Comparison of ENCODE assay signal across 39 cellular contexts in the genomic region with DNA sequence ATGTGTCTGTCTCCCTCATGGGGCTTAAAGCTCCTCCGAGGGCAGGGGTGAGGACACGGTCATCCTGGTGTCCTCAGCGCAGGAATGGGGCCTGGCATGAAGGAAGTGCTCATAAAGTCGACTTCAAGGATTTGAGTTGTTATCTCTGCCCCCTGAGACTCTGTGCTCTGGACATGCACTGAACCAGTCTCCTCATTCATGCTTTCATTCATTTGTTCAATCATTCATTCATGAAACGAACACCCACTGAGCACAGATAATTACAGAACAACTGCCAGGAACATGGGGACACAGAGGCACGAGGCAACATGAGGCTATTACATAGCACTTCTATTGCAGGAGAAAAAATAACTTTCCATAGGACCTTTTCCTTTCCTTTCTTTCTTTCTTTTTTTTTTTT. TPM values are rescaled to one million over a fixed set of nuclear protein-coding genes. Genes with fewer than 3 reads are reported as not detected.
"Had no signal": no experiment of that assay in that cellular context is flagged by ENCODE, and none has a peak within 500 bp of the region (broad histone marks: within the 10 kb centered on the region; RNA-seq: fewer than 3 reads in every experiment).

No MANE protein-coding gene starts in this region.

- H3K9me3 Mint-ChIP-seq: activated B cell treated with CpG ODN at 0.5 μM for 24 hours; activated CD4-positive, alpha-beta memory T cell treated with anti-CD3 and anti-CD28 coated beads for 36 hours; activated CD4-positive, alpha-beta T cell treated with anti-CD3 and anti-CD28 coated beads, Interleukin-2, amount 10 ng/mL, durations not matched to agents 24 days and 14 days; activated CD8-positive, alpha-beta T cell treated with anti-CD3 and anti-CD28 coated beads for 36 hours; activated naive CD4-positive, alpha-beta T cell treated with anti-CD3 and anti-CD28 coated beads, Interleukin-2, amount 10 ng/mL, durations not matched to agents 7 days and 5 days; activated naive CD4-positive, alpha-beta T cell treated with anti-CD3 and anti-CD28 coated beads, Interleukin-2, amount 50 U/mL, for 24 hours; activated naive CD8-positive, alpha-beta T cell treated with anti-CD3 and anti-CD28 coated beads, Interleukin-2, amount 10 ng/mL, durations not matched to agents 7 days and 5 days; activated naive CD8-positive, alpha-beta T cell treated with anti-CD3 and anti-CD28 coated beads, Interleukin-2, amount 50 U/mL, for 24 hours; activated T-cell treated with anti-CD3 and anti-CD28 coated beads, Interleukin-2, amount 50 U/mL, for 4 hours; activated T-cell treated with anti-CD3 and anti-CD28 coated beads, Interleukin-2, amount 50 U/mL, for 72 hours; activated T-helper 1 cell treated with anti-CD3 and anti-CD28 coated beads, Interleukin-12 subunit alpha, Interleukin-12 subunit beta, Interleukin-2, Interleukin-4 antibody, amounts not matched to agents 30 ng/mL and 10 ng/mL and 1 ng/mL, durations not matched to agents 14 hours and 24 hours and 36 hours; activated T-helper 2 cell treated with anti-CD3 and anti-CD28 coated beads, Interferon-gamma antibody, Interleukin-2, Interleukin-4, amounts not matched to agents 10 μg/mL and 5 μg/mL and 100 μg/mL, durations not matched to agents 14 hours and 24 hours and 36 hours; central memory CD8-positive, alpha-beta T cell; T-helper 1 cell treated with Interleukin-12 subunit alpha and Interleukin-12 subunit beta and Interleukin-4 antibody, amounts not matched to agents 30 μg/mL and 1 μg/mL, for 36 hours; T-helper 2 cell treated with Interferon-gamma antibody and Interleukin-4, amounts not matched to agents 5 μg/mL and 100 μg/mL, for 36 hours had no signal

- H3K36me3 ChIP-seq: ascending aorta, cardiac muscle cell had no signal

- H3K4me3 Mint-ChIP-seq: activated B cell treated with CpG ODN at 0.5 μM for 24 hours; activated CD4-positive, alpha-beta memory T cell treated with anti-CD3 and anti-CD28 coated beads for 36 hours; activated CD4-positive, alpha-beta T cell treated with anti-CD3 and anti-CD28 coated beads, Interleukin-2, amount 10 ng/mL, durations not matched to agents 24 days and 14 days; activated CD8-positive, alpha-beta T cell treated with anti-CD3 and anti-CD28 coated beads for 36 hours; activated naive CD4-positive, alpha-beta T cell treated with anti-CD3 and anti-CD28 coated beads, Interleukin-2, amount 10 ng/mL, durations not matched to agents 7 days and 5 days; activated naive CD4-positive, alpha-beta T cell treated with anti-CD3 and anti-CD28 coated beads, Interleukin-2, amount 50 U/mL, for 24 hours; activated naive CD8-positive, alpha-beta T cell; activated naive CD8-positive, alpha-beta T cell treated with anti-CD3 and anti-CD28 coated beads, Interleukin-2, amount 10 ng/mL, durations not matched to agents 7 days and 5 days; activated naive CD8-positive, alpha-beta T cell treated with anti-CD3 and anti-CD28 coated beads, Interleukin-2, amount 50 U/mL, for 24 hours; activated T-cell treated with anti-CD3 and anti-CD28 coated beads, Interleukin-2, amount 50 U/mL, for 4 hours; activated T-helper 1 cell treated with anti-CD3 and anti-CD28 coated beads, Interleukin-12 subunit alpha, Interleukin-12 subunit beta, Interleukin-2, Interleukin-4 antibody, amounts not matched to agents 30 ng/mL and 10 ng/mL and 1 ng/mL, durations not matched to agents 14 hours and 24 hours and 36 hours; brain; central memory CD8-positive, alpha-beta T cell; T-helper 1 cell treated with Interleukin-12 subunit alpha and Interleukin-12 subunit beta and Interleukin-4 antibody, amounts not matched to agents 30 μg/mL and 1 μg/mL, for 36 hours; T-helper 2 cell treated with Interferon-gamma antibody and Interleukin-4, amounts not matched to agents 5 μg/mL and 100 μg/mL, for 36 hours had no signal

- H3K27me3 ChIP-seq: cardiac muscle cell had no signal

- H3K27ac ChIP-seq: ascending aorta, cardiac muscle cell, VCaP had no signal

- ATAC-seq: activated CD8-positive, alpha-beta T cell treated with anti-CD3 and anti-CD28 coated beads for 36 hours; activated naive CD8-positive, alpha-beta T cell treated with anti-CD3 and anti-CD28 coated beads, Interleukin-2, amount 50 U/mL, for 24 hours; activated T-cell treated with anti-CD3 and anti-CD28 coated beads, Interleukin-2, amount 50 U/mL, for 4 hours; activated T-cell treated with anti-CD3 and anti-CD28 coated beads, Interleukin-2, amount 50 U/mL, for 72 hours had no signal

- H3K27ac Mint-ChIP-seq: activated B cell treated with CpG ODN at 0.5 μM for 24 hours; activated CD4-positive, alpha-beta memory T cell treated with anti-CD3 and anti-CD28 coated beads for 36 hours; activated CD4-positive, alpha-beta T cell treated with anti-CD3 and anti-CD28 coated beads, Interleukin-2, amount 10 ng/mL, durations not matched to agents 24 days and 14 days; activated CD8-positive, alpha-beta T cell treated with anti-CD3 and anti-CD28 coated beads for 36 hours; activated naive CD4-positive, alpha-beta T cell treated with anti-CD3 and anti-CD28 coated beads, Interleukin-2, amount 10 ng/mL, durations not matched to agents 7 days and 5 days; activated naive CD4-positive, alpha-beta T cell treated with anti-CD3 and anti-CD28 coated beads, Interleukin-2, amount 50 U/mL, for 24 hours; activated naive CD8-positive, alpha-beta T cell; activated naive CD8-positive, alpha-beta T cell treated with anti-CD3 and anti-CD28 coated beads, Interleukin-2, amount 10 ng/mL, durations not matched to agents 7 days and 5 days; activated naive CD8-positive, alpha-beta T cell treated with anti-CD3 and anti-CD28 coated beads, Interleukin-2, amount 50 U/mL, for 24 hours; activated T-cell treated with anti-CD3 and anti-CD28 coated beads, Interleukin-2, amount 50 U/mL, for 72 hours; activated T-helper 1 cell treated with anti-CD3 and anti-CD28 coated beads, Interleukin-12 subunit alpha, Interleukin-12 subunit beta, Interleukin-2, Interleukin-4 antibody, amounts not matched to agents 30 ng/mL and 10 ng/mL and 1 ng/mL, durations not matched to agents 14 hours and 24 hours and 36 hours; activated T-helper 2 cell treated with anti-CD3 and anti-CD28 coated beads, Interferon-gamma antibody, Interleukin-2, Interleukin-4, amounts not matched to agents 10 μg/mL and 5 μg/mL and 100 μg/mL, durations not matched to agents 14 hours and 24 hours and 36 hours; T-helper 1 cell treated with Interleukin-12 subunit alpha and Interleukin-12 subunit beta and Interleukin-4 antibody, amounts not matched to agents 30 μg/mL and 1 μg/mL, for 36 hours; T-helper 2 cell treated with Interferon-gamma antibody and Interleukin-4, amounts not matched to agents 5 μg/mL and 100 μg/mL, for 36 hours had no signal

- FAIRE-seq: bronchial epithelial cell, TTC549 had no signal

- H3K4me1 ChIP-seq: ascending aorta had no signal

- DNase-seq: activated B cell treated with CpG ODN at 0.5 μM for 24 hours; activated CD4-positive, alpha-beta memory T cell treated with anti-CD3 and anti-CD28 coated beads for 36 hours; activated CD4-positive, alpha-beta T cell treated with anti-CD3 and anti-CD28 coated beads, Interleukin-2, amount 10 ng/mL, durations not matched to agents 24 days and 14 days; activated CD4-positive, alpha-beta T cell treated with anti-CD3 and anti-CD28 coated beads, Interleukin-2, amount 50 U/mL, for 1 hour; activated CD4-positive, alpha-beta T cell treated with anti-CD3 and anti-CD28 coated beads, Interleukin-2, amount 50 U/mL, for 4 hours; activated CD4-positive, CD25-positive, alpha-beta regulatory T cell treated with anti-CD3 and anti-CD28 coated beads, Interleukin-2, amount 50 U/mL, for 72 hours; activated CD8-positive, alpha-beta memory T cell treated with anti-CD3 and anti-CD28 coated beads, Interleukin-2, amount 50 U/mL, for 4 hours; activated CD8-positive, alpha-beta T cell treated with anti-CD3 and anti-CD28 coated beads for 36 hours; activated effector memory CD4-positive, alpha-beta T cell treated with Interleukin-2 at 50 U/mL for 16 hours; activated gamma-delta T cell; activated naive CD4-positive, alpha-beta T cell treated with anti-CD3 and anti-CD28 coated beads, Interleukin-2, amount 10 ng/mL, durations not matched to agents 7 days and 5 days; activated naive CD4-positive, alpha-beta T cell treated with Interleukin-2 at 50 U/mL for 16 hours; activated naive CD8-positive, alpha-beta T cell treated with anti-CD3 and anti-CD28 coated beads, Interleukin-2, amount 10 ng/mL, durations not matched to agents 7 days and 5 days; activated naive CD8-positive, alpha-beta T cell treated with anti-CD3 and anti-CD28 coated beads, Interleukin-2, amount 50 U/mL, for 24 hours; activated T-cell treated with anti-CD3 and anti-CD28 coated beads for 4 hours; activated T-cell treated with anti-CD3 and anti-CD28 coated beads, Interleukin-2, amount 50 U/mL, for 1 hour; activated T-cell treated with anti-CD3 and anti-CD28 coated beads, Interleukin-2, amount 50 U/mL, for 4 hours; activated T-cell treated with anti-CD3 and anti-CD28 coated beads, Interleukin-2, amount 50 U/mL, for 72 hours; amygdala; anterior cingulate cortex; caudate nucleus; cerebellar nuclear complex; SW 1271; T-helper 1 cell; T-helper 2 cell; T-helper 9 cell had no signal

- H3K4me3 ChIP-seq: ascending aorta, cardiac muscle cell had no signal

- H3K36me3 Mint-ChIP-seq: activated naive CD4-positive, alpha-beta T cell treated with anti-CD3 and anti-CD28 coated beads, Interleukin-2, amount 10 ng/mL, durations not matched to agents 7 days and 5 days; activated naive CD4-positive, alpha-beta T cell treated with anti-CD3 and anti-CD28 coated beads, Interleukin-2, amount 50 U/mL, for 24 hours; activated naive CD8-positive, alpha-beta T cell; brain had no signal

- H3K27me3 Mint-ChIP-seq: activated CD4-positive, alpha-beta T cell treated with anti-CD3 and anti-CD28 coated beads, Interleukin-2, amount 10 ng/mL, durations not matched to agents 24 days and 14 days; activated naive CD4-positive, alpha-beta T cell treated with anti-CD3 and anti-CD28 coated beads, Interleukin-2, amount 50 U/mL, for 24 hours; activated naive CD8-positive, alpha-beta T cell treated with anti-CD3 and anti-CD28 coated beads, Interleukin-2, amount 10 ng/mL, durations not matched to agents 7 days and 5 days had no signal

- H3K9me3 ChIP-seq: ascending aorta had no signal

RNA-seq across cellular contexts. Expression of a gene that starts 16.5 kb away (rescaled TPM):
- total RNA-seq: ascending aorta, bronchial epithelial cell, cardiac muscle cell had no signal

RNA-seq across cellular contexts. Expression of a gene that starts 56.7 kb away (rescaled TPM):
- total RNA-seq: bronchial epithelial cell had no signal
- polyA plus RNA-seq: cardiac muscle cell had no signal
